Comparison of ENCODE assay signal across 12 cellular contexts in the genomic region with DNA sequence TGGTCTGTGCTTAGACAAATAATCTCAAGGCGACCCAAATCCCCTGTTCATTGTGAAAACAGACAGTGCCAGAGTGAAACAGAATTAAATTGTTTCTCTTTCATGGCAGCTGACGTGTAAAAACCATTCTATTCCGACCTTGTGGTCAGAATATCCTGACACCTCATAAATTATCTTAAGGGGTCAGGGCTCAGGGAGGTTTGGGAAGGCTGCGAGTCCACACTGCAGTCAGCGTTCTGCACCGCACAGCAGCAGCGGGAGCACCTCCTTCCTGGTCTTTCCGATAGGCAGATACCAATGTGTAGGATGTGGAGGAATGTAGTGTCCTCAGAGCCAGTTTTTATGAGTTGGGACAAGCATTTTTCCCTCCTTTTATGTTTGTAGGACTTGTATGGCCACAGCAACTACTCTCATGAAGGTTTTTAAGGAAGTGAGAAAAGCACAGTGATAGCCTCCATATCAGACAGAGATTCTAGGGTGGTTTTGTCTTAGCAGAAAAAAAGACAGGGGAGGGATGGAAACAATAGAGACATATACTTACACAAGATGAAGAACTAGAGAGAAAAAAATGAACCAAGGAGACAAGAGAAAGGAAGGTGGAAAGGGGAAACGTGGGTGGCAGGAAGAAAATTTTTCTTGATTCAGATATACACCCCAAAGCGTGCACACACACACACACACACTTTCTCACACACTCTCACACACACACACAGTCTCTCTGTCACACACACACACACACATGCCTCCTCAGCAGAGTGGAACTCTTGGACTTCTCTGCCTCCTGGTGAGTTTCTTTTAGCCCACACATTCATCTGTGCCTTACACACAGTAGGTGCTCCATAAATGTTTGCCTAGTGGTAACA.
A peak's percentile ranks its signal among the peaks of the same experiment; 100 is the strongest.
DNase-seq lines count a peak whose midpoint lies in the region; ATAC-seq, FAIRE-seq and TF ChIP-seq lines count a peak whose summit lies in the region.
"Had no signal": no experiment of that assay in that cellular context is flagged by ENCODE, and none has a peak within 500 bp of the region (broad histone marks: within the 10 kb centered on the region; RNA-seq: fewer than 3 reads in every experiment).

No MANE protein-coding gene starts in this region.

- CTCF ChIA-PET in WTC11 (lab: Charles Lee): no interaction called here

- intact Hi-C loops in aorta (cut with DNase I): loop anchor here in 1 of 2 donors (10.0 kb wide), 2 partner anchors 90 to 320 kb away; partner anchors contain the start of gene GORAB

- H3K4me3 ChIP-seq in fibroblast of mammary gland (ENCODE audit: control insufficient read depth, low read depth, low read length) (no peak overlapping the region), aorta (ENCODE audit: low read length in 2 of 2) (no peak overlapping the region), small intestine (ENCODE audit: low read depth in 1 of 2, low read length in 2 of 2) (no peak overlapping the region)

- no peak for TF ChIP-seq CTCF in fibroblast of mammary gland (conservative IDR thresholded peaks at IDR 0.05; ENCODE audit: control insufficient read depth, insufficient read depth, low read depth, low read length)
- no peak for TF ChIP-seq CTCF in WTC11 (IDR thresholded peaks at IDR 0.05)

- H3K27ac ChIP-seq in aorta (ENCODE audit: low read depth in 1 of 2, low read length in 2 of 2) (peak overlapping the region; percentile 88 to 98), small intestine (ENCODE audit: low read depth in 1 of 2, low read length in 1 of 2) (no peak overlapping the region)

- ATAC-seq in stimulated activated naive CD8-positive, alpha-beta T cell treated with anti-CD3 and anti-CD28 coated beads, Interleukin-15, amount 100 ng/mL, for 72 hours: peak; percentile 71
- ATAC-seq in stimulated activated naive CD8-positive, alpha-beta T cell treated with anti-CD3 and anti-CD28 coated beads, Interleukin-15, Interleukin-2, amounts not matched to agents 100 U/mL and 50 U/mL, for 24 hours: no peak
- peak; percentile 72 for ATAC-seq in HG03280 (IDR thresholded peaks at IDR 0.05; ENCODE audit: unreplicated experiment)
- peak; percentile 62 for ATAC-seq in aorta (ENCODE audit: low FRiP score)
- ATAC-seq in HG03521 (IDR thresholded peaks at IDR 0.05; ENCODE audit: unreplicated experiment): no peak
- ATAC-seq in WTC11: no peak
- ATAC-seq: PC-3 had no signal

- 11 to 16% methylated on average over 10 of the region's 10 CpGs for WGBS in aorta, 2 donors
- 52 to 62% (median 58%) methylated on average over 10 of the region's 10 CpGs for WGBS in small intestine, 3 donors

- H3K27me3 ChIP-seq in aorta (ENCODE audit: control insufficient read depth in 1 of 2, insufficient read depth in 2 of 2, low read length in 1 of 2) (no peaks in the 10 kb centered on the region), small intestine (ENCODE audit: control insufficient read depth in 2 of 2, insufficient read depth in 2 of 2, low read length in 2 of 2) (no peaks in the 10 kb centered on the region)

- H3K36me3 ChIP-seq in aorta (ENCODE audit: control insufficient read depth in 1 of 2, insufficient read depth in 2 of 2, low read length in 1 of 2) (no peaks in the 10 kb centered on the region), small intestine (ENCODE audit: control insufficient read depth in 2 of 2, insufficient read depth in 2 of 2, low read length in 2 of 2) (no peaks in the 10 kb centered on the region)

- H3K4me1 Mint-ChIP-seq in stimulated activated naive CD8-positive, alpha-beta T cell treated with anti-CD3 and anti-CD28 coated beads, Interleukin-15, amount 100 ng/mL, for 72 hours: peaks cover 15% of the 10 kb centered on the region
- H3K4me1 Mint-ChIP-seq in WTC11: peaks cover 6% of the 10 kb centered on the region

- POLR2A ChIA-PET in WTC11 (lab: Charles Lee): no interaction called here

- peak overlapping the region; percentile 3 to 37 for H3K4me3 Mint-ChIP-seq in stimulated activated naive CD8-positive, alpha-beta T cell treated with anti-CD3 and anti-CD28 coated beads, Interleukin-15, amount 100 ng/mL, for 72 hours
- no peak overlapping the region for H3K4me3 Mint-ChIP-seq in WTC11

- no peak for FAIRE-seq in small intestine (lab: Jason Lieb, UNC)

- H3K27me3 Mint-ChIP-seq in stimulated activated naive CD8-positive, alpha-beta T cell treated with anti-CD3 and anti-CD28 coated beads, Interleukin-15, amount 100 ng/mL, for 72 hours: peaks cover 46% of the 10 kb centered on the region
- H3K27me3 Mint-ChIP-seq in WTC11 (ENCODE audit: low read depth): no peaks in the 10 kb centered on the region

- no peak for DNase-seq in stimulated activated naive CD8-positive, alpha-beta T cell treated with anti-CD3 and anti-CD28 coated beads, Interleukin-15, amount 100 ng/mL, for 72 hours
- DNase-seq in stimulated activated naive CD8-positive, alpha-beta T cell treated with anti-CD3 and anti-CD28 coated beads, Interleukin-15, Interleukin-2, amounts not matched to agents 100 U/mL and 50 U/mL, for 24 hours: no peak
- DNase-seq in fibroblast of mammary gland (ENCODE audit: low read depth) (peak; percentile 44), aorta (peak in 1 of 2 donors; percentile 53), small intestine (no peak), WTC11 (ENCODE audit: low spot score) (no peak)
- DNase-seq: amniotic stem cell, GF-D8, NCI-H1092 treated with DMSO at 0.1 percent for 48 hours, PC-3 had no signal

- no peak overlapping the region for H3K27ac Mint-ChIP-seq in stimulated activated naive CD8-positive, alpha-beta T cell treated with anti-CD3 and anti-CD28 coated beads, Interleukin-15, amount 100 ng/mL, for 72 hours
- H3K27ac Mint-ChIP-seq in WTC11: no peak overlapping the region

- H3K9me3 Mint-ChIP-seq in stimulated activated naive CD8-positive, alpha-beta T cell treated with anti-CD3 and anti-CD28 coated beads, Interleukin-15, amount 100 ng/mL, for 72 hours: peaks cover 4 to 7% of the 10 kb centered on the region in 2 donors
- peaks cover 6% of the 10 kb centered on the region; the same call in 1 of the 2 replicates for H3K9me3 Mint-ChIP-seq in WTC11

- no peaks in the 10 kb centered on the region for H3K36me3 Mint-ChIP-seq in WTC11

- H3K9me3 ChIP-seq in aorta (ENCODE audit: control insufficient read depth, low read length) (no peaks in the 10 kb centered on the region), small intestine (ENCODE audit: control insufficient read depth, low read depth) (no peaks in the 10 kb centered on the region)

- H3K4me1 ChIP-seq in aorta (ENCODE audit: control insufficient read depth in 1 of 2, insufficient read depth in 2 of 2, low read length in 2 of 2) (peaks cover 8 to 10% of the 10 kb centered on the region in 2 donors), small intestine (ENCODE audit: control insufficient read depth in 2 of 2, insufficient read depth in 1 of 2, low read depth in 1 of 2, low read length in 1 of 2) (no peaks in the 10 kb centered on the region)

TF ChIP-seq in WTC11, 78 proteins besides CTCF, POLR2A, EP300 and RAD21:
- TF ChIP-seq E2F4 (CRISPR knock-in tag; IDR thresholded peaks at IDR 0.05; ENCODE audit: borderline replicate concordance, low read depth) (no peak), HMGXB4 (CRISPR knock-in tag; IDR thresholded peaks at IDR 0.05) (no peak), ZNF317 (CRISPR knock-in tag; IDR thresholded peaks at IDR 0.05; ENCODE audit: borderline replicate concordance, low read depth) (no peak)
- TF ChIP-seq, protein P1, sequence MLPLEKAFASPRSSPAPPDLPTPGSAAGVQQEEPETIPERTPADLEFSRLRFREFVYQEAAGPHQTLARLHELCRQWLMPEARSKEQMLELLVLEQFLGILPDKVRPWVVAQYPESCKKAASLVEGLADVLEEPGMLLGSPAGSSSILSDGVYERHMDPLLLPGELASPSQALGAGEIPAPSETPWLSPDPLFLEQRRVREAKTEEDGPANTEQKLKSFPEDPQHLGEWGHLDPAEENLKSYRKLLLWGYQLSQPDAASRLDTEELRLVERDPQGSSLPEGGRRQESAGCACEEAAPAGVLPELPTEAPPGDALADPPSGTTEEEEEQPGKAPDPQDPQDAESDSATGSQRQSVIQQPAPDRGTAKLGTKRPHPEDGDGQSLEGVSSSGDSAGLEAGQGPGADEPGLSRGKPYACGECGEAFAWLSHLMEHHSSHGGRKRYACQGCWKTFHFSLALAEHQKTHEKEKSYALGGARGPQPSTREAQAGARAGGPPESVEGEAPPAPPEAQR (CRISPR knock-in tag; IDR thresholded peaks at IDR 0.05): no peak

Comparison
In these comparisons a context has a peak if more than half of its experiments do, and no peak if none do; other contexts are left out.
1. ATAC-seq: peak in stimulated activated naive CD8-positive, alpha-beta T cell treated with anti-CD3 and anti-CD28 coated beads, Interleukin-15, amount 100 ng/mL, for 72 hours (single experiment), HG03280 (single experiment) and aorta (single experiment); none in stimulated activated naive CD8-positive, alpha-beta T cell treated with anti-CD3 and anti-CD28 coated beads, Interleukin-15, Interleukin-2, amounts not matched to agents 100 U/mL and 50 U/mL, for 24 hours (single experiment), HG03521 (single experiment) and WTC11 (single experiment).
2. H3K27ac ChIP-seq: peak in aorta (2 of 2); none in small intestine (0 of 2).